16 cellular contexts compared by ENCODE assay signal in genomic region chr3:46393554-46394434, GRCh38. TPM values are rescaled to one million over a fixed set of nuclear protein-coding genes. Genes with fewer than 3 reads are reported as not detected.
DNase-seq lines count a peak whose midpoint lies in the region; ATAC-seq, FAIRE-seq and TF ChIP-seq lines count a peak whose summit lies in the region.
"Had no signal": no experiment of that assay in that cellular context is flagged by ENCODE, and none has a peak within 500 bp of the region (broad histone marks: within the 10 kb centered on the region; RNA-seq: fewer than 3 reads in every experiment).

No MANE protein-coding gene starts in this region.

- no peaks in the 10 kb centered on the region for H3K27me3 ChIP-seq in DND-41 (ENCODE audit: insufficient read depth, low read length, poor library complexity)
- H3K27me3 ChIP-seq in small intestine (ENCODE audit: control insufficient read depth in 2 of 2, insufficient read depth in 2 of 2, low read length in 2 of 2), result no peaks in the 10 kb centered on the region
- no peaks in the 10 kb centered on the region for H3K27me3 ChIP-seq in esophagus muscularis mucosa
- H3K27me3 ChIP-seq: BLaER1 treated with 17β-estradiol and CSF1 and Interleukin-3, amounts not matched to agents 10 nM and 100 nM; heart right ventricle; SJCRH30 had no signal

- H4K20me1 ChIP-seq in DND-41 (ENCODE audit: insufficient read depth, low read length), result no peaks in the 10 kb centered on the region
- H4K20me1 ChIP-seq: BLaER1 treated with 17β-estradiol and CSF1 and Interleukin-3, amounts not matched to agents 10 nM and 100 nM had no signal

- no peak for TF ChIP-seq POLR2A in esophagus muscularis mucosa (IDR thresholded peaks at IDR 0.05; ENCODE audit: low read depth)

- H3K4me3 ChIP-seq in DND-41 (ENCODE audit: low read depth in 1 of 2, low read length in 2 of 2), result no peak overlapping the region; a peak in 1 of 4 replicates
- H3K4me3 ChIP-seq in Jurkat, Clone E6-1 (ENCODE audit: low read length), result no peak overlapping the region
- H3K4me3 ChIP-seq in small intestine (ENCODE audit: low read depth in 1 of 2, low read length in 2 of 2), result no peak overlapping the region
- H3K4me3 ChIP-seq in esophagus muscularis mucosa, result no peak overlapping the region
- H3K4me3 ChIP-seq: BLaER1 treated with 17β-estradiol and CSF1 and Interleukin-3, amounts not matched to agents 10 nM and 100 nM; heart right ventricle; SJCRH30 had no signal

- H3K79me2 ChIP-seq in DND-41 (ENCODE audit: insufficient read depth, low read length), result no peaks in the 10 kb centered on the region

- 72 to 77% (median 74%) methylated on average over 8 of the region's 8 CpGs for WGBS in small intestine, 3 donors
- 81% methylated on average over 8 of the region's 8 CpGs for WGBS in esophagus muscularis mucosa

- ATAC-seq in DND-41 (ENCODE audit: insufficient read depth, low read depth) (peak; percentile 92), HG03378 (IDR thresholded peaks at IDR 0.05; ENCODE audit: unreplicated experiment) (no peak)

- H3K9ac ChIP-seq in DND-41 (ENCODE audit: low read depth, low read length), result peak overlapping the region; percentile 44

- peak overlapping the region; percentile 17; the same call in 1 of the 2 replicates for H3K4me2 ChIP-seq in DND-41 (ENCODE audit: insufficient read depth, low read length)

- H3K36me3 ChIP-seq in DND-41 (ENCODE audit: insufficient read depth, low read length) (no peaks in the 10 kb centered on the region), small intestine (ENCODE audit: control insufficient read depth in 2 of 2, insufficient read depth in 2 of 2, low read length in 2 of 2) (no peaks in the 10 kb centered on the region), esophagus muscularis mucosa (no peaks in the 10 kb centered on the region)
- H3K36me3 ChIP-seq: BLaER1 treated with 17β-estradiol and CSF1 and Interleukin-3, amounts not matched to agents 10 nM and 100 nM; heart right ventricle; SJCRH30 had no signal

- no peaks in the 10 kb centered on the region for H3K9me3 ChIP-seq in DND-41 (ENCODE audit: insufficient read depth, low read length, severe bottlenecking)
- H3K9me3 ChIP-seq in small intestine (ENCODE audit: control insufficient read depth, low read depth), result no peaks in the 10 kb centered on the region
- H3K9me3 ChIP-seq in esophagus muscularis mucosa, result no peaks in the 10 kb centered on the region
- H3K9me3 ChIP-seq: BLaER1 treated with 17β-estradiol and CSF1 and Interleukin-3, amounts not matched to agents 10 nM and 100 nM; heart right ventricle; SJCRH30 had no signal

- peak overlapping the region; percentile 89 for H3K27ac ChIP-seq in DND-41 (ENCODE audit: low read length)
- no peak overlapping the region for H3K27ac ChIP-seq in small intestine (ENCODE audit: low read depth in 1 of 2, low read length in 1 of 2)
- no peak overlapping the region for H3K27ac ChIP-seq in esophagus muscularis mucosa (replicated peaks in 1 of 4)
- H3K27ac ChIP-seq: BLaER1 treated with 17β-estradiol and CSF1 and Interleukin-3, amounts not matched to agents 10 nM and 100 nM; heart right ventricle; SJCRH30 had no signal

- intact Hi-C loops in esophagus muscularis mucosa (cut with DNase I), result no loop called here

- peaks cover 50% of the 10 kb centered on the region for H3K4me1 ChIP-seq in DND-41 (ENCODE audit: insufficient read depth, low read length)
- no peaks in the 10 kb centered on the region for H3K4me1 ChIP-seq in small intestine (ENCODE audit: control insufficient read depth in 2 of 2, insufficient read depth in 1 of 2, low read depth in 1 of 2, low read length in 1 of 2)
- no peaks in the 10 kb centered on the region for H3K4me1 ChIP-seq in esophagus muscularis mucosa
- H3K4me1 ChIP-seq: SJCRH30 had no signal

- H2AFZ ChIP-seq in DND-41 (ENCODE audit: low read depth, low read length), result peak overlapping the region; percentile 46

- TF ChIP-seq CTCF in DND-41 (IDR thresholded peaks at IDR 0.05; ENCODE audit: borderline replicate concordance, extremely low read depth, low read length, poor library complexity, severe bottlenecking) (peak; percentile 55), esophagus muscularis mucosa (IDR thresholded peaks at IDR 0.05) (no peak)

- no peak for FAIRE-seq in small intestine (lab: Jason Lieb, UNC)
- FAIRE-seq: colon had no signal

- DNase-seq in DND-41 (peak; percentile 72), SKM-1 (lab: John Stamatoyannopoulos, UW; ENCODE audit: unreplicated experiment) (peak; percentile 36), iris pigment epithelial cell (ENCODE audit: low read depth) (peak; percentile 52), small intestine (no peak), esophagus muscularis mucosa (ENCODE audit: extremely low spot score) (no peak)
- peak; percentile 65 for DNase-seq in Jurkat, Clone E6-1 (ENCODE audit: low read depth, low spot score)
- DNase-seq in activated CD4-positive, alpha-beta T cell treated with anti-CD3 and anti-CD28 coated beads for 4 hours, result no peak
- DNase-seq: activated naive CD4-positive, alpha-beta T cell; H7; heart right ventricle; NCI-H1930; SJCRH30; stimulated activated naive CD4-positive, alpha-beta T cell had no signal

- TF ChIP-seq EP300 in esophagus muscularis mucosa (IDR thresholded peaks at IDR 0.05), result no peak

RNA-seq across cellular contexts. Expression of gene CCRL2, which starts 13.3 kb away (rescaled TPM):
- polyA plus RNA-seq in Jurkat, Clone E6-1 (2012; ENCODE audit: insufficient read depth, insufficient read length), result 3.6 TPM
- 10 to 100 TPM; 11.3 to 13.9 (median 13.0) TPM for polyA plus RNA-seq in small intestine
- total RNA-seq in esophagus muscularis mucosa, result 1 to 10 TPM; 1.1 to 3.0 (median 2.0) TPM
- total RNA-seq: H7, SJCRH30 had no signal

RNA-seq across cellular contexts. Expression of gene CCR5, which starts 23.0 kb away (rescaled TPM):
- polyA plus RNA-seq in Jurkat, Clone E6-1 (2012; ENCODE audit: insufficient read depth, insufficient read length), result not detected
- polyA plus RNA-seq in small intestine, result under 1 TPM; 0.81 to 0.94 (median 0.89) TPM
- total RNA-seq in esophagus muscularis mucosa, result 1 to 10 TPM in 1 of 4 donors, under 1 TPM in 3; 0.39 to 3.0 (median 0.44) TPM
- total RNA-seq: H7, SJCRH30 had no signal

RNA-seq across cellular contexts. Expression of gene CCR2, which starts 39.9 kb away (rescaled TPM):
- 0.70 TPM for polyA plus RNA-seq in Jurkat, Clone E6-1 (2012; ENCODE audit: insufficient read depth, insufficient read length)
- polyA plus RNA-seq in small intestine, result 1 to 10 TPM in 1 of 3 donors, under 1 TPM in 1, not detected in 1; 0.87 to 1.4 TPM
- total RNA-seq in esophagus muscularis mucosa, result 1 to 10 TPM in 3 of 4 donors, under 1 TPM in 1; 0.46 to 6.0 (median 2.3) TPM
- total RNA-seq: H7, SJCRH30 had no signal

Comparison
In these comparisons a context has a peak if more than half of its experiments do, and no peak if none do; other contexts are left out.
1. DNase-seq: peak in DND-41 (single experiment), Jurkat, Clone E6-1 (single experiment), SKM-1 (single experiment) and iris pigment epithelial cell (single experiment); none in small intestine (single experiment), activated CD4-positive, alpha-beta T cell treated with anti-CD3 and anti-CD28 coated beads for 4 hours (0 of 2) and esophagus muscularis mucosa (single experiment).